Comparison of ENCODE assay signal across 13 cellular contexts in the genomic region with DNA sequence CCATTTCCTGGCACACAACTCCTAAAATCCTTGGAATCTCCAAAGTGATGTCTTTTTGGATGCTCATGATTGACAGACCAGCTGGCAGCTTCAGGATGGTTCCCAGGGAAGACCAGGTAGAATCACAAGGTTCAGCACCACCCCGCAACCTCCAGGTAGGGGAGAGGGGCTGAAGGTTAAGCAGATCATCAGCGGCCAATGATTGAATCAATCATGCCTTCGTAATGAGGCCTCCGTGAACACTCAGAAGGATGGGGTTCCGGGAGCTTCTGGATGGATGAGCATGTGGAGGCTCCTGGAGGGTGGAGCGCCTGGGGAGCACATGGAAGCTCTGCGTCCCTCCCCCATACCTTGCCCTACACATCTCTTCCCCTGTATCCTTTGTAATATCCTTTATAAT.
A peak's percentile ranks its signal among the peaks of the same experiment; 100 is the strongest.
DNase-seq lines count a peak whose midpoint lies in the region; ATAC-seq, FAIRE-seq and TF ChIP-seq lines count a peak whose summit lies in the region.
"Had no signal": no experiment of that assay in that cellular context is flagged by ENCODE, and none has a peak within 500 bp of the region (broad histone marks: within the 10 kb centered on the region; RNA-seq: fewer than 3 reads in every experiment).

No MANE protein-coding gene starts in this region.

- H3K27ac ChIP-seq in WERI-Rb-1 = no peak overlapping the region
- no peak overlapping the region for H3K27ac ChIP-seq in Karpas-422 (ENCODE audit: low read length)
- no peak overlapping the region for H3K27ac ChIP-seq in small intestine (ENCODE audit: low read depth in 1 of 2, low read length in 1 of 2)
- H3K27ac ChIP-seq: cardiac muscle cell had no signal

- no peak overlapping the region for H3K4me3 ChIP-seq in WERI-Rb-1 (ENCODE audit: low read depth, low read length)
- no peak overlapping the region for H3K4me3 ChIP-seq in Karpas-422 (ENCODE audit: low read length)
- no peak overlapping the region for H3K4me3 ChIP-seq in small intestine (ENCODE audit: low read depth in 1 of 2, low read length in 2 of 2)
- H3K4me3 ChIP-seq: cardiac muscle cell, mucosa of descending colon, SJSA1 had no signal

- peaks cover 76% of the 10 kb centered on the region for H3K4me1 Mint-ChIP-seq in activated naive CD4-positive, alpha-beta T cell treated with anti-CD3 and anti-CD28 coated beads, Interleukin-2, amount 10 ng/mL, durations not matched to agents 7 days and 5 days
- H3K4me1 Mint-ChIP-seq in memory B cell (peaks cover 55% of the 10 kb centered on the region), type B pancreatic cell (ENCODE audit: unreplicated experiment) (peaks cover 42% of the 10 kb centered on the region)

- no peak for ATAC-seq in memory B cell (ENCODE audit: low read depth)
- ATAC-seq in HG03342 (IDR thresholded peaks at IDR 0.05; ENCODE audit: unreplicated experiment) = no peak

- 90 to 93% (median 92%) methylated on average over 7 of the region's 7 CpGs for WGBS in small intestine, 3 donors

- peaks cover 3% of the 10 kb centered on the region; the same call in 1 of the 2 replicates for H4K20me1 ChIP-seq in Karpas-422 (ENCODE audit: insufficient read depth, low read depth, low read length)

- H2AFZ ChIP-seq in Karpas-422 (ENCODE audit: low read length) = no peak overlapping the region

- no peak for DNase-seq in activated naive CD4-positive, alpha-beta T cell treated with anti-CD3 and anti-CD28 coated beads, Interleukin-2, amount 10 ng/mL, durations not matched to agents 7 days and 5 days
- DNase-seq in activated naive CD4-positive, alpha-beta T cell treated with anti-CD3 and anti-CD28 coated beads, Interleukin-2, amount 50 U/mL, for 16 hours = no peak
- peak; percentile 5 for DNase-seq in WERI-Rb-1
- no peak for DNase-seq in memory B cell (ENCODE audit: low spot score in 2 of 2)
- peak; percentile 45 for DNase-seq in type B pancreatic cell (ENCODE audit: extremely low spot score, unreplicated experiment)
- no peak for DNase-seq in Karpas-422
- DNase-seq in small intestine = no peak
- DNase-seq: NCI-H187 had no signal

- no peaks in the 10 kb centered on the region for H3K36me3 Mint-ChIP-seq in activated naive CD4-positive, alpha-beta T cell treated with anti-CD3 and anti-CD28 coated beads, Interleukin-2, amount 10 ng/mL, durations not matched to agents 7 days and 5 days
- H3K36me3 Mint-ChIP-seq in memory B cell = no peaks in the 10 kb centered on the region
- H3K36me3 Mint-ChIP-seq in type B pancreatic cell = no peaks in the 10 kb centered on the region

- H3K36me3 ChIP-seq in WERI-Rb-1 (peaks cover 39% of the 10 kb centered on the region), Karpas-422 (ENCODE audit: insufficient read depth, low read length) (no peaks in the 10 kb centered on the region), small intestine (ENCODE audit: control insufficient read depth in 2 of 2, insufficient read depth in 2 of 2, low read length in 2 of 2) (no peaks in the 10 kb centered on the region)
- H3K36me3 ChIP-seq: cardiac muscle cell had no signal

- no peaks in the 10 kb centered on the region for H3K9me3 Mint-ChIP-seq in activated naive CD4-positive, alpha-beta T cell treated with anti-CD3 and anti-CD28 coated beads, Interleukin-2, amount 10 ng/mL, durations not matched to agents 7 days and 5 days
- H3K9me3 Mint-ChIP-seq in memory B cell = no peaks in the 10 kb centered on the region
- no peaks in the 10 kb centered on the region for H3K9me3 Mint-ChIP-seq in type B pancreatic cell
- H3K9me3 Mint-ChIP-seq: activated T-helper 2 cell treated with anti-CD3 and anti-CD28 coated beads, Interferon-gamma antibody, Interleukin-2, Interleukin-4, amounts not matched to agents 10 μg/mL and 5 μg/mL and 100 μg/mL, durations not matched to agents 14 hours and 24 hours and 36 hours had no signal

- CTCF ChIA-PET in activated naive CD4-positive, alpha-beta T cell treated with anti-CD3 and anti-CD28 coated beads, Interleukin-2, amount 10 ng/mL, durations not matched to agents 7 days and 5 days (lab: Charles Lee) = no interaction called here

- no peaks in the 10 kb centered on the region for H3K79me2 ChIP-seq in Karpas-422 (ENCODE audit: low read length)

- no peak for TF ChIP-seq CTCF in WERI-Rb-1 (IDR thresholded peaks at IDR 0.05; ENCODE audit: low read depth, low read length)
- no peak for TF ChIP-seq CTCF in type B pancreatic cell (conservative IDR thresholded peaks at IDR 0.05)

- H3K27me3 Mint-ChIP-seq in activated naive CD4-positive, alpha-beta T cell treated with anti-CD3 and anti-CD28 coated beads, Interleukin-2, amount 10 ng/mL, durations not matched to agents 7 days and 5 days = peaks cover 18% of the 10 kb centered on the region
- H3K27me3 Mint-ChIP-seq in memory B cell (no peaks in the 10 kb centered on the region), type B pancreatic cell (no peaks in the 10 kb centered on the region)

- H3K27ac Mint-ChIP-seq in activated naive CD4-positive, alpha-beta T cell treated with anti-CD3 and anti-CD28 coated beads, Interleukin-2, amount 10 ng/mL, durations not matched to agents 7 days and 5 days = peak overlapping the region; percentile 80
- peak overlapping the region; percentile 98 for H3K27ac Mint-ChIP-seq in memory B cell
- H3K27ac Mint-ChIP-seq in type B pancreatic cell = peak overlapping the region; percentile 8
- H3K27ac Mint-ChIP-seq: activated T-helper 2 cell treated with anti-CD3 and anti-CD28 coated beads, Interferon-gamma antibody, Interleukin-2, Interleukin-4, amounts not matched to agents 10 μg/mL and 5 μg/mL and 100 μg/mL, durations not matched to agents 14 hours and 24 hours and 36 hours had no signal

- H3K4me1 ChIP-seq in Karpas-422 (ENCODE audit: low read length) = peaks cover 47% of the 10 kb centered on the region
- peaks cover 18 to 24% of the 10 kb centered on the region in 2 donors for H3K4me1 ChIP-seq in small intestine (ENCODE audit: control insufficient read depth in 2 of 2, insufficient read depth in 1 of 2, low read depth in 1 of 2, low read length in 1 of 2)

- H3K27me3 ChIP-seq in WERI-Rb-1 (ENCODE audit: insufficient read depth, low read depth, severe bottlenecking) (no peaks in the 10 kb centered on the region), Karpas-422 (ENCODE audit: low read length) (peaks cover 3% of the 10 kb centered on the region; the same call in 1 of the 2 replicates), small intestine (ENCODE audit: control insufficient read depth in 2 of 2, insufficient read depth in 2 of 2, low read length in 2 of 2) (no peaks in the 10 kb centered on the region)
- H3K27me3 ChIP-seq: cardiac muscle cell, SJSA1 had no signal

- no peak overlapping the region for H3K4me2 ChIP-seq in Karpas-422 (ENCODE audit: low read depth, low read length, poor library complexity, severe bottlenecking)

- no peaks in the 10 kb centered on the region for H3K9me3 ChIP-seq in WERI-Rb-1 (ENCODE audit: severe bottlenecking)
- no peaks in the 10 kb centered on the region for H3K9me3 ChIP-seq in Karpas-422 (ENCODE audit: low read length)
- no peaks in the 10 kb centered on the region for H3K9me3 ChIP-seq in small intestine (ENCODE audit: control insufficient read depth, low read depth)
- H3K9me3 ChIP-seq: mucosa of descending colon, SJSA1 had no signal

- H3K9me2 ChIP-seq in Karpas-422 (replicated peaks; ENCODE audit: insufficient read depth, low read length) = no peaks in the 10 kb centered on the region

- FAIRE-seq in small intestine (lab: Jason Lieb, UNC) = no peak

- no peak overlapping the region for H3K9ac ChIP-seq in Karpas-422 (ENCODE audit: low read length)

- H3K4me3 Mint-ChIP-seq in activated naive CD4-positive, alpha-beta T cell treated with anti-CD3 and anti-CD28 coated beads, Interleukin-2, amount 10 ng/mL, durations not matched to agents 7 days and 5 days = no peak overlapping the region
- H3K4me3 Mint-ChIP-seq in memory B cell (no peak overlapping the region), type B pancreatic cell (no peak overlapping the region)

Comparison
In these comparisons a context has a peak if more than half of its experiments do, and no peak if none do; other contexts are left out.
1. DNase-seq: peak in WERI-Rb-1 (single experiment) and type B pancreatic cell (single experiment); none in activated naive CD4-positive, alpha-beta T cell treated with anti-CD3 and anti-CD28 coated beads, Interleukin-2, amount 10 ng/mL, durations not matched to agents 7 days and 5 days (single experiment), activated naive CD4-positive, alpha-beta T cell treated with anti-CD3 and anti-CD28 coated beads, Interleukin-2, amount 50 U/mL, for 16 hours (single experiment), memory B cell (0 of 2), Karpas-422 (single experiment) and small intestine (single experiment).
2. H3K27ac Mint-ChIP-seq: peak in every context shown above with its lines; median percentile 98 in memory B cell; 80 in activated naive CD4-positive, alpha-beta T cell treated with anti-CD3 and anti-CD28 coated beads, Interleukin-2, amount 10 ng/mL, durations not matched to agents 7 days and 5 days; 8 in type B pancreatic cell.